In the genomic region with DNA sequence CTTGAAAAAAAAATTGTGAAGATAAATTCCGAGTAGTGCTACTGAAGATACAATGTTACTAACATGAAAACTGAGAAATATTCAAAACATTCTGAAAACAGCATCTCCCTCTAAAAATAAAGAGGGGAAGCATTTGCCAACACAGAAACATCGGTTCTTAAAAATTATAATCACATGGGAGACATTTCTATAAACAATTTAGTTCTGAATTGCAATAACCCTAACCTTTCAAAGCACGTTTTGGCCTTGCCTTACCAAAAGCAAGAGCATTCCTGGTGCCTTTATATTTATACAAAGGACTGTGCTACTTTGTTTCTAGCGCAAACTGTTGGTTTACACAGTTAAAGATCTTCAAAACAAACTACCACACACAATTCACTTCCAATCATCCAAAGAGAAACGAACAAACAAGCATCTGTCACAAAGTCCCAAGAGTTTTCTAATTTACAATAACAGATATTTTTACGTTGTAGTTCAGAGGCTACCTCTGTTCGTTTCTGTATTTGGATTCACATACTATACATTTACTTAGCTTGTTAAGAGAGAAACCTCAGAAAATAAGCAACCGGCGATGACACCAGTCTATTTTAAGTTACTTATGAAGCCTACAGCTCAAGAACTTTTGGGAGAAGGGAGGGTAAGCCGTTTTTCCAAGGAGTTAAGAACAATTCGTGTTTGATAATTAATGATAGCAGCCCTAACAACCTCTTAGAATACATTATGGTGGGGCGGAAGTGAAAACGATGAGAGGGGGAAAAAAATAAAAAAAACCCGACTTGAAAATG, we compare ENCODE assay signal across 8 cellular contexts. TPM values are rescaled to one million over a fixed set of nuclear protein-coding genes. Genes with fewer than 3 reads are reported as not detected.
DNase-seq lines count a peak whose midpoint lies in the region; ATAC-seq and TF ChIP-seq lines count a peak whose summit lies in the region.

No MANE protein-coding gene starts in this region.

- H3K4me3 Mint-ChIP-seq in activated T-helper 2 cell treated with anti-CD3 and anti-CD28 coated beads, Interferon-gamma antibody, Interleukin-2, Interleukin-4, amounts not matched to agents 10 μg/mL and 5 μg/mL and 100 μg/mL, durations not matched to agents 14 hours and 24 hours and 36 hours (ENCODE audit: low read depth) = peak overlapping the region; percentile 97
- peak overlapping the region; percentile 96 to 99 (median 97) for H3K4me3 Mint-ChIP-seq in immature natural killer cell

- CTCF ChIA-PET in SK-N-SH (lab: Yijun Ruan, JAX) = interaction anchor here (0.9 to 4.1 kb wide), 3 partner anchors 17 to 134 kb away, joined by 3 to 43 read pairs (median 3); no protein-coding TSS in a partner anchor

- H3K27me3 Mint-ChIP-seq in activated T-helper 2 cell treated with anti-CD3 and anti-CD28 coated beads, Interferon-gamma antibody, Interleukin-2, Interleukin-4, amounts not matched to agents 10 μg/mL and 5 μg/mL and 100 μg/mL, durations not matched to agents 14 hours and 24 hours and 36 hours (ENCODE audit: low read depth) = peaks cover 10% of the 10 kb centered on the region
- H3K27me3 Mint-ChIP-seq in immature natural killer cell (ENCODE audit: low read depth in 3 of 3) = peaks cover 13 to 18% (median 17%) of the 10 kb centered on the region in 3 donors

- peaks cover 8 to 11% of the 10 kb centered on the region in 2 experiments; a peak in 3 of 4 replicates for H3K4me1 ChIP-seq in SK-N-SH (ENCODE audit: control insufficient read depth in 1 of 2, insufficient read depth in 2 of 2, low read depth in 1 of 2, low read length in 1 of 2)

- POLR2A ChIA-PET in SK-N-SH (lab: Yijun Ruan, JAX) = no interaction called here

- H2AFZ ChIP-seq in SK-N-SH (ENCODE audit: low read depth) = peak overlapping the region; percentile 32; the same call in 1 of the 2 replicates

- peak overlapping the region; percentile 92 to 95 for H3K27ac ChIP-seq in SK-N-SH (ENCODE audit: low read depth in 2 of 2, low read length in 1 of 2)
- H3K27ac ChIP-seq in substantia nigra (ENCODE audit: low read depth, low read length, poor library complexity, severe bottlenecking) = peak overlapping the region; percentile 87

- H3K9ac ChIP-seq in SK-N-SH = peak overlapping the region; percentile 95

- no peaks in the 10 kb centered on the region for H3K36me3 ChIP-seq in SK-N-SH (replicated peaks in 1 of 2; ENCODE audit: control insufficient read depth in 1 of 2, insufficient read depth in 2 of 2, low read length in 1 of 2)

- TF ChIP-seq RAD21 in SK-N-SH (IDR thresholded peaks at IDR 0.05; ENCODE audit: low read length) = no peak

- intact Hi-C loops in activated T-helper 2 cell treated with anti-CD3 and anti-CD28 coated beads, Interferon-gamma antibody, Interleukin-2, Interleukin-4, amounts not matched to agents 10 μg/mL and 5 μg/mL and 100 μg/mL, durations not matched to agents 14 hours and 24 hours and 36 hours (cut with micrococcal nuclease) = loop anchor here (1.0 to 5.0 kb wide), 10 partner anchors 15 to 1673 kb away; a partner anchor contains a TSS

- TF ChIP-seq EP300 in SK-N-SH (IDR thresholded peaks at IDR 0.05; ENCODE audit: borderline replicate concordance in 1 of 2, low read depth in 1 of 2, low read length in 1 of 2) = no peak

- in situ Hi-C loops in GM13977 (cut with MboI; ENCODE audit: low pct_unique_long_range_greater_than_20kb, low sequenced_read_pairs, unreplicated experiment) = loop anchor here (5.0 to 25.0 kb wide), 2 partner anchors 127 to 497 kb away; no protein-coding TSS in a partner anchor

- peaks cover 34% of the 10 kb centered on the region for H3K4me1 Mint-ChIP-seq in activated T-helper 2 cell treated with anti-CD3 and anti-CD28 coated beads, Interferon-gamma antibody, Interleukin-2, Interleukin-4, amounts not matched to agents 10 μg/mL and 5 μg/mL and 100 μg/mL, durations not matched to agents 14 hours and 24 hours and 36 hours (ENCODE audit: low read depth)
- H3K4me1 Mint-ChIP-seq in immature natural killer cell = peaks cover 51 to 63% of the 10 kb centered on the region in 2 donors

- TF ChIP-seq CTCF in SK-N-SH (IDR thresholded peaks at IDR 0.05) (no peak), GM13977 (IDR thresholded peaks at IDR 0.05; ENCODE audit: extremely low read depth, insufficient read depth, missing control alignments) (no peak)

- peak overlapping the region; percentile 95 for H3K27ac Mint-ChIP-seq in activated T-helper 2 cell treated with anti-CD3 and anti-CD28 coated beads, Interferon-gamma antibody, Interleukin-2, Interleukin-4, amounts not matched to agents 10 μg/mL and 5 μg/mL and 100 μg/mL, durations not matched to agents 14 hours and 24 hours and 36 hours
- H3K27ac Mint-ChIP-seq in immature natural killer cell = peak overlapping the region; percentile 95 to 100 (median 96)

- peak overlapping the region; percentile 59 for H3K4me2 ChIP-seq in SK-N-SH

- H3K36me3 Mint-ChIP-seq in activated T-helper 2 cell treated with anti-CD3 and anti-CD28 coated beads, Interferon-gamma antibody, Interleukin-2, Interleukin-4, amounts not matched to agents 10 μg/mL and 5 μg/mL and 100 μg/mL, durations not matched to agents 14 hours and 24 hours and 36 hours (ENCODE audit: low read depth) = peaks cover 8% of the 10 kb centered on the region
- no peaks in the 10 kb centered on the region for H3K36me3 Mint-ChIP-seq in immature natural killer cell

- no peaks in the 10 kb centered on the region; the same call in 1 of the 2 replicates for H3K27me3 ChIP-seq in SK-N-SH (ENCODE audit: insufficient read depth)

- H3K4me3 ChIP-seq in SK-N-SH (ENCODE audit: low read depth in 2 of 2, low read length in 1 of 2) = peak overlapping the region; percentile 66 to 75

- ATAC-seq in SK-N-SH treated with all-trans-retinoic acid at 6 μM for 48 hours = no peak

- peaks cover 9% of the 10 kb centered on the region for H3F3A ChIP-seq in SK-N-SH (replicated peaks; ENCODE audit: insufficient read depth)

- H3K79me2 ChIP-seq in SK-N-SH (ENCODE audit: insufficient read depth) = peaks cover 55% of the 10 kb centered on the region

- DNase-seq in SK-N-SH = no peak
- no peak for DNase-seq in activated T-helper 2 cell treated with anti-CD3 and anti-CD28 coated beads, Interferon-gamma antibody, Interleukin-2, Interleukin-4, amounts not matched to agents 10 μg/mL and 5 μg/mL and 100 μg/mL, durations not matched to agents 14 hours and 24 hours and 36 hours (ENCODE audit: low spot score)
- DNase-seq in immature natural killer cell = no peak
- no peak for DNase-seq in substantia nigra (lab: John Stamatoyannopoulos, UW)
- no peak for DNase-seq in MV-4-11 (lab: John Stamatoyannopoulos, UW)
- DNase-seq in GM13977 (ENCODE audit: low spot score) = no peak
- no peak for DNase-seq in GOT3 (lab: John Stamatoyannopoulos, UW)

- H3K9me3 Mint-ChIP-seq in activated T-helper 2 cell treated with anti-CD3 and anti-CD28 coated beads, Interferon-gamma antibody, Interleukin-2, Interleukin-4, amounts not matched to agents 10 μg/mL and 5 μg/mL and 100 μg/mL, durations not matched to agents 14 hours and 24 hours and 36 hours = no peaks in the 10 kb centered on the region
- H3K9me3 Mint-ChIP-seq in immature natural killer cell = no peaks in the 10 kb centered on the region

- 4% methylated on average over 14 of the region's 14 CpGs for WGBS in SK-N-SH (ENCODE audit: low lambda C conversion rate)

- no peaks in the 10 kb centered on the region for H3K9me2 ChIP-seq in SK-N-SH

- H4K20me1 ChIP-seq in SK-N-SH (ENCODE audit: insufficient read depth) = peaks cover 47% of the 10 kb centered on the region

- H3K9me3 ChIP-seq in SK-N-SH = no peaks in the 10 kb centered on the region

TF ChIP-seq in SK-N-SH, 30 proteins besides CTCF, POLR2A, EP300 and RAD21 (continues in another document):
- TF ChIP-seq FOSL2 (IDR thresholded peaks at IDR 0.05; ENCODE audit: borderline replicate concordance, low read depth) = no peak
- TF ChIP-seq, protein P1, sequence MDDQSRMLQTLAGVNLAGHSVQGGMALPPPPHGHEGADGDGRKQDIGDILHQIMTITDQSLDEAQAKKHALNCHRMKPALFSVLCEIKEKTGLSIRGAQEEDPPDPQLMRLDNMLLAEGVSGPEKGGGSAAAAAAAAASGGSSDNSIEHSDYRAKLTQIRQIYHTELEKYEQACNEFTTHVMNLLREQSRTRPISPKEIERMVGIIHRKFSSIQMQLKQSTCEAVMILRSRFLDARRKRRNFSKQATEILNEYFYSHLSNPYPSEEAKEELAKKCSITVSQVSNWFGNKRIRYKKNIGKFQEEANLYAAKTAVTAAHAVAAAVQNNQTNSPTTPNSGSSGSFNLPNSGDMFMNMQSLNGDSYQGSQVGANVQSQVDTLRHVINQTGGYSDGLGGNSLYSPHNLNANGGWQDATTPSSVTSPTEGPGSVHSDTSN (IDR thresholded peaks at IDR 0.05) = no peak

TF ChIP-seq in SK-N-SH treated with all-trans-retinoic acid at 6 μM for 48 hours, 23 proteins besides CTCF, POLR2A, EP300 and RAD21:
- TF ChIP-seq ZNF8 (CRISPR knock-in tag; IDR thresholded peaks at IDR 0.05) = no peak
- TF ChIP-seq OSR1 (CRISPR knock-in tag; IDR thresholded peaks at IDR 0.05) = no peak
- TF ChIP-seq PPARA (CRISPR knock-in tag; IDR thresholded peaks at IDR 0.05; ENCODE audit: borderline replicate concordance) = no peak

RNA-seq across cellular contexts. Expression of a gene that starts 1.3 kb away (rescaled TPM):
- polyA plus RNA-seq in SK-N-SH (2012; rRNA removed) = 36.7 and 47.5 TPM in 2 replicates
- 36.1 and 39.5 TPM in 2 replicates for polyA plus RNA-seq in SK-N-SH (2012; cell fraction: cytosol; rRNA removed)
- polyA plus RNA-seq in SK-N-SH (2012; cell fraction: nucleus; rRNA removed) = 15.6 and 38.2 TPM in 2 replicates
- 50.1 and 52.7 TPM in 2 replicates for total RNA-seq in activated T-helper 2 cell treated with anti-CD3 and anti-CD28 coated beads, Interferon-gamma antibody, Interleukin-2, Interleukin-4, amounts not matched to agents 10 μg/mL and 5 μg/mL and 100 μg/mL, durations not matched to agents 14 hours and 24 hours and 36 hours
- polyA plus RNA-seq in immature natural killer cell = 10 to 100 TPM; 65.0 to 85.3 (median 84.0) TPM
